Comparison of ENCODE assay signal across 21 cellular contexts in genomic region chr17:17105976-17106375, GRCh38.
A peak's percentile ranks its signal among the peaks of the same experiment; 100 is the strongest.
DNase-seq lines count a peak whose midpoint lies in the region; ATAC-seq and TF ChIP-seq lines count a peak whose summit lies in the region.
"Had no signal": no experiment of that assay in that cellular context is flagged by ENCODE, and none has a peak within 500 bp of the region (broad histone marks: within the 10 kb centered on the region; RNA-seq: fewer than 3 reads in every experiment).

No MANE protein-coding gene starts in this region.

- H3K4me2 ChIP-seq in OCI-LY7 (ENCODE audit: low read length) = no peak overlapping the region

- DNase-seq in Caco-2 (no peak), chondrocyte (ENCODE audit: low spot score) (peak; percentile 53), lower lobe of right lung (no peak), stomach (no peak), OCI-LY7 (ENCODE audit: low spot score) (no peak), iPS-NIHi11 (ENCODE audit: low spot score) (no peak), MV-4-11 (lab: John Stamatoyannopoulos, UW) (no peak), ACHN (no peak)
- DNase-seq: activated CD4-positive, CD25-positive, alpha-beta regulatory T cell treated with anti-CD3 and anti-CD28 coated beads, Interleukin-2, amount 50 U/mL, for 72 hours; activated gamma-delta T cell treated with Interleukin-2 at 50 U/mL for 16 hours; aorta; hippocampal formation; left colon; NCI-H1436 treated with DMSO at 0.1 percent for 48 hours; NCI-H345; nephron progenitor cell; SHP77; stimulated activated CD4-positive, alpha-beta T cell treated with anti-CD3 and anti-CD28 coated beads, Interleukin-15, amount 100 ng/mL, for 24 hours; stimulated activated naive CD8-positive, alpha-beta T cell treated with anti-CD3 and anti-CD28 coated beads, Interleukin-15, amount 100 ng/mL, for 72 hours had no signal

- WGBS in stomach, 5 donors = 88 to 95% (median 89%) methylated on average over 7 of the region's 7 CpGs

- H3K4me1 Mint-ChIP-seq in Caco-2 (ENCODE audit: low read depth, unreplicated experiment) = peaks cover 14% of the 10 kb centered on the region
- H3K4me1 Mint-ChIP-seq in chondrocyte (ENCODE audit: low read depth) = peaks cover 56% of the 10 kb centered on the region

- no TSS peak for BruUV-seq in Caco-2 (replicated peaks; lab: Mats Ljungman, UMichigan)
- BruUV-seq in OCI-LY7 (replicated peaks; lab: Mats Ljungman, UMichigan) = no TSS peak

- POLR2A ChIA-PET in Caco-2 (lab: Charles Lee) (no interaction called here), OCI-LY7 (lab: Charles Lee) (no interaction called here)

- H2AFZ ChIP-seq in OCI-LY7 (ENCODE audit: low read length) = no peak overlapping the region

- H3K4me1 ChIP-seq in Caco-2 = no peaks in the 10 kb centered on the region
- peaks cover 68% of the 10 kb centered on the region for H3K4me1 ChIP-seq in lower lobe of right lung
- peaks cover 48 to 75% (median 59%) of the 10 kb centered on the region in 4 donors for H3K4me1 ChIP-seq in stomach
- no peaks in the 10 kb centered on the region for H3K4me1 ChIP-seq in OCI-LY7 (ENCODE audit: insufficient read depth, low read length, poor library complexity, severe bottlenecking)

- TF ChIP-seq EP300 in stomach (IDR thresholded peaks at IDR 0.05) = no peak

- no peak overlapping the region for H3K4me3 ChIP-seq in Caco-2 (ENCODE audit: low read depth, low read length)
- H3K4me3 ChIP-seq in lower lobe of right lung = no peak overlapping the region
- no peak overlapping the region for H3K4me3 ChIP-seq in stomach
- no peak overlapping the region for H3K4me3 ChIP-seq in OCI-LY7 (ENCODE audit: low read depth, low read length, poor library complexity, severe bottlenecking)

- in situ Hi-C loops in ACHN (cut with HindIII; ENCODE audit: low pct_ligation_motif_present, low pct_unique_long_range_greater_than_20kb, low sequenced_read_pairs) = no loop called here

- intact Hi-C loops in Caco-2 (cut with micrococcal nuclease; ENCODE audit: unreplicated experiment) = no loop called here
- intact Hi-C loops in lower lobe of right lung (cut with DNase I) = no loop called here
- intact Hi-C loops in stomach (cut with DNase I; ENCODE audit: low total_unique reads) = no loop called here
- intact Hi-C loops in OCI-LY7 (cut with micrococcal nuclease; ENCODE audit: unreplicated experiment) = no loop called here

- peaks cover 62% of the 10 kb centered on the region for H3K36me3 Mint-ChIP-seq in Caco-2 (ENCODE audit: insufficient read depth, unreplicated experiment)
- H3K36me3 Mint-ChIP-seq in chondrocyte (ENCODE audit: low read depth) = peaks cover 7% of the 10 kb centered on the region

- no peaks in the 10 kb centered on the region for H3K79me2 ChIP-seq in OCI-LY7 (ENCODE audit: insufficient read depth, low read depth, low read length)

- no peak for TF ChIP-seq POLR2A in stomach (IDR thresholded peaks at IDR 0.05)

- no peak for ATAC-seq in lower lobe of right lung
- ATAC-seq: HCT116; left colon; stimulated activated naive CD8-positive, alpha-beta T cell treated with anti-CD3 and anti-CD28 coated beads, Interleukin-15, amount 100 ng/mL, for 72 hours had no signal

- peak overlapping the region; percentile 34 for H3K27ac Mint-ChIP-seq in Caco-2 (ENCODE audit: unreplicated experiment)
- peak overlapping the region; percentile 49 for H3K27ac Mint-ChIP-seq in chondrocyte (ENCODE audit: unreplicated experiment)
- H3K27ac Mint-ChIP-seq: T-helper 1 cell treated with Interleukin-12 subunit alpha and Interleukin-12 subunit beta and Interleukin-4 antibody, amounts not matched to agents 30 μg/mL and 1 μg/mL, for 36 hours had no signal

- H3K36me3 ChIP-seq in Caco-2 (ENCODE audit: control insufficient read depth, insufficient read depth, low read length) (peaks cover 1% of the 10 kb centered on the region; the same call in 1 of the 2 replicates), lower lobe of right lung (no peaks in the 10 kb centered on the region), stomach (peaks cover 0 to 24% (median 12%) of the 10 kb centered on the region in 4 donors), OCI-LY7 (ENCODE audit: insufficient read depth, low read length) (no peaks in the 10 kb centered on the region)

- TF ChIP-seq CTCF in Caco-2 (IDR thresholded peaks at IDR 0.05; ENCODE audit: insufficient read depth in 1 of 2, low read depth in 1 of 2, low read length in 1 of 2, severe bottlenecking in 1 of 2, unreplicated experiment in 1 of 2) (no peak), chondrocyte (IDR thresholded peaks at IDR 0.05) (no peak), lower lobe of right lung (IDR thresholded peaks at IDR 0.05) (no peak), stomach (IDR thresholded peaks at IDR 0.05) (no peak), OCI-LY7 (conservative IDR thresholded peaks at IDR 0.05; ENCODE audit: low read length) (no peak)

- H3K9me3 Mint-ChIP-seq in Caco-2 (ENCODE audit: unreplicated experiment) (no peaks in the 10 kb centered on the region), chondrocyte (ENCODE audit: low read depth) (no peaks in the 10 kb centered on the region)
- H3K9me3 Mint-ChIP-seq: nephron progenitor cell; stimulated activated naive CD8-positive, alpha-beta T cell treated with anti-CD3 and anti-CD28 coated beads, Interleukin-15, amount 100 ng/mL, for 72 hours; T-helper 1 cell treated with Interleukin-12 subunit alpha and Interleukin-12 subunit beta and Interleukin-4 antibody, amounts not matched to agents 30 μg/mL and 1 μg/mL, for 36 hours had no signal

- H3K9me3 ChIP-seq in Caco-2 (no peaks in the 10 kb centered on the region), lower lobe of right lung (no peaks in the 10 kb centered on the region), stomach (no peaks in the 10 kb centered on the region), OCI-LY7 (ENCODE audit: low read length) (no peaks in the 10 kb centered on the region)

- no peaks in the 10 kb centered on the region for H3K27me3 ChIP-seq in Caco-2 (replicated peaks; ENCODE audit: control insufficient read depth, insufficient read depth, low read length)
- no peaks in the 10 kb centered on the region for H3K27me3 ChIP-seq in lower lobe of right lung (ENCODE audit: low read depth)
- H3K27me3 ChIP-seq in stomach = no peaks in the 10 kb centered on the region

- H3K9me2 ChIP-seq in OCI-LY7 (ENCODE audit: insufficient read depth, low read length) = no peaks in the 10 kb centered on the region

- H3K27me3 Mint-ChIP-seq in Caco-2 (ENCODE audit: insufficient read depth, unreplicated experiment) = no peaks in the 10 kb centered on the region
- H3K27me3 Mint-ChIP-seq in chondrocyte (ENCODE audit: low read depth) = no peaks in the 10 kb centered on the region
- H3K27me3 Mint-ChIP-seq: stimulated activated naive CD8-positive, alpha-beta T cell treated with anti-CD3 and anti-CD28 coated beads, Interleukin-15, amount 100 ng/mL, for 72 hours had no signal

- CTCF ChIA-PET in Caco-2 (lab: Charles Lee) (no interaction called here), OCI-LY7 (lab: Charles Lee; ENCODE audit: unreplicated experiment) (no interaction called here)

- H3K27ac ChIP-seq in lower lobe of right lung (peak overlapping the region; percentile 73), stomach (peak overlapping the region in 4 of 5 donors; percentile 30 to 77 (median 74)), OCI-LY7 (ENCODE audit: low read depth, low read length, poor library complexity, severe bottlenecking) (no peak overlapping the region)

- no peaks in the 10 kb centered on the region for H4K20me1 ChIP-seq in OCI-LY7 (ENCODE audit: insufficient read depth, low read length)

- H3K4me3 Mint-ChIP-seq in Caco-2 (ENCODE audit: unreplicated experiment) = no peak overlapping the region
- no peak overlapping the region for H3K4me3 Mint-ChIP-seq in chondrocyte (ENCODE audit: unreplicated experiment)
- H3K4me3 Mint-ChIP-seq: nephron progenitor cell; stimulated activated naive CD8-positive, alpha-beta T cell treated with anti-CD3 and anti-CD28 coated beads, Interleukin-15, amount 100 ng/mL, for 72 hours; T-helper 1 cell treated with Interleukin-12 subunit alpha and Interleukin-12 subunit beta and Interleukin-4 antibody, amounts not matched to agents 30 μg/mL and 1 μg/mL, for 36 hours had no signal
